In genomic region chr7:143889068-143889467, GRCh38 we compare ENCODE assay signal across 9 cellular contexts. TPM values are rescaled to one million over a fixed set of nuclear protein-coding genes. Genes with fewer than 3 reads are reported as not detected.
"Had no signal": no experiment of that assay in that cellular context is flagged by ENCODE, and none has a peak within 500 bp of the region (broad histone marks: within the 10 kb centered on the region; RNA-seq: fewer than 3 reads in every experiment).

No MANE protein-coding gene starts in this region.

- H3K27ac Mint-ChIP-seq: GM23338, H9, HFFc6, IgD-negative memory B cell had no signal

- DNase-seq: H9, HCEC 1CT, HFFc6 had no signal

- H3K9me3 Mint-ChIP-seq: HFFc6 had no signal

- FAIRE-seq: H1, H54 had no signal

- H3K27ac ChIP-seq: HL-60 had no signal

- H3K4me3 Mint-ChIP-seq: GM23338, H9, HFFc6 had no signal

- H2AFZ ChIP-seq: GM23338 had no signal

- ATAC-seq: GM23338 had no signal

- H3K4me2 ChIP-seq: GM23338 had no signal

- H3K4me3 ChIP-seq: GM23338 had no signal

RNA-seq across cellular contexts. Expression of gene OR2F2, which starts 46.0 kb away (rescaled TPM):
- total RNA-seq: GM23338, H1, H9, HFFc6, HT1080 had no signal
- polyA plus RNA-seq: GM23338, H1, IgD-negative memory B cell had no signal
